Comparison of ENCODE assay signal across 19 cellular contexts in the genomic region with DNA sequence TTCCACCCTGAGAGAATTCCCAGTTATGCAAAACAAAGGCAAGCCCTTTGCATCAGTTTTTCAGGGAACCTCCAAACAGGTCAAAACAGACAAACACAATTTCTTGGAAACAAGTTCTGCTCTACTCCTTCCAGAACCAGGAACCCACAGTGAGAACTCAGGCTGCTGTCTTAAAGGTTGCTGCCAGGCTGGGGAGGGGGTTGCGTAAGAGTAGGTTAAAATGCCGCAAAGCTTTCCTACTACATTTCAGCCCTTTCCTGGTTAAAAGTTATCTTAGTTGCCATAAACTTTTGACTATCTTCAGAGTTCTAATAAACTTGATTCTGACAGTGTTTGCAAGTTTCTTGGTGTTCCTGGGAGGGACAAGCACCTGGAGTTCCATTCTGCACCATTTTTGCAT. TPM values are rescaled to one million over a fixed set of nuclear protein-coding genes. Genes with fewer than 3 reads are reported as not detected.
"Had no signal": no experiment of that assay in that cellular context is flagged by ENCODE, and none has a peak within 500 bp of the region (broad histone marks: within the 10 kb centered on the region; RNA-seq: fewer than 3 reads in every experiment).

No MANE protein-coding gene starts in this region.

- DNase-seq: activated B cell treated with CpG ODN at 0.5 μM for 24 hours; activated CD4-positive, alpha-beta memory T cell treated with anti-CD3 and anti-CD28 coated beads for 36 hours; activated CD4-positive, alpha-beta T cell treated with anti-CD3 and anti-CD28 coated beads for 4 hours; activated CD8-positive, alpha-beta memory T cell treated with anti-CD3 and anti-CD28 coated beads, Interleukin-2, amount 10 ng/mL, durations not matched to agents 7 days and 5 days; activated naive CD4-positive, alpha-beta T cell treated with anti-CD3 and anti-CD28 coated beads, Interleukin-2, amount 10 ng/mL, durations not matched to agents 7 days and 5 days; cerebellar nuclear complex; effector CD4-positive, alpha-beta T cell; gastrocnemius medialis; head of caudate nucleus; occipital lobe; stimulated activated naive CD8-positive, alpha-beta T cell treated with anti-CD3 and anti-CD28 coated beads, Interleukin-15, Interleukin-2, amounts not matched to agents 100 U/mL and 50 U/mL, for 24 hours; substantia nigra; tibial artery had no signal

- H3K27ac Mint-ChIP-seq: activated B cell treated with CpG ODN at 0.5 μM for 24 hours; activated CD4-positive, alpha-beta memory T cell treated with anti-CD3 and anti-CD28 coated beads for 36 hours; activated CD8-positive, alpha-beta memory T cell treated with anti-CD3 and anti-CD28 coated beads, Interleukin-2, amount 10 ng/mL, durations not matched to agents 7 days and 5 days; activated naive CD4-positive, alpha-beta T cell treated with anti-CD3 and anti-CD28 coated beads, Interleukin-2, amount 10 ng/mL, durations not matched to agents 7 days and 5 days; memory B cell; T-helper 2 cell treated with Interferon-gamma antibody and Interleukin-4, amounts not matched to agents 5 μg/mL and 100 μg/mL, for 36 hours had no signal

- H3K4me1 Mint-ChIP-seq: activated naive CD4-positive, alpha-beta T cell treated with anti-CD3 and anti-CD28 coated beads, Interleukin-2, amount 10 ng/mL, durations not matched to agents 7 days and 5 days had no signal

- H3K4me3 Mint-ChIP-seq: activated B cell treated with CpG ODN at 0.5 μM for 24 hours; activated CD4-positive, alpha-beta memory T cell treated with anti-CD3 and anti-CD28 coated beads for 36 hours; activated CD8-positive, alpha-beta memory T cell treated with anti-CD3 and anti-CD28 coated beads, Interleukin-2, amount 10 ng/mL, durations not matched to agents 7 days and 5 days; activated naive CD4-positive, alpha-beta T cell treated with anti-CD3 and anti-CD28 coated beads, Interleukin-2, amount 10 ng/mL, durations not matched to agents 7 days and 5 days; memory B cell; T-helper 2 cell treated with Interferon-gamma antibody and Interleukin-4, amounts not matched to agents 5 μg/mL and 100 μg/mL, for 36 hours had no signal

- H3K4me3 ChIP-seq: breast epithelium, gastrocnemius medialis, tibial artery had no signal

- H3K9me3 Mint-ChIP-seq: activated B cell treated with CpG ODN at 0.5 μM for 24 hours; activated CD4-positive, alpha-beta memory T cell treated with anti-CD3 and anti-CD28 coated beads for 36 hours; activated naive CD4-positive, alpha-beta T cell treated with anti-CD3 and anti-CD28 coated beads, Interleukin-2, amount 10 ng/mL, durations not matched to agents 7 days and 5 days; memory B cell; T-helper 2 cell treated with Interferon-gamma antibody and Interleukin-4, amounts not matched to agents 5 μg/mL and 100 μg/mL, for 36 hours had no signal

- ATAC-seq: activated CD8-positive, alpha-beta memory T cell treated with anti-CD3 and anti-CD28 coated beads, Interleukin-2, amount 10 ng/mL, durations not matched to agents 7 days and 5 days; gastrocnemius medialis; stimulated activated naive CD8-positive, alpha-beta T cell treated with anti-CD3 and anti-CD28 coated beads, Interleukin-15, Interleukin-2, amounts not matched to agents 100 U/mL and 50 U/mL, for 24 hours had no signal

- H3K27me3 Mint-ChIP-seq: activated B cell treated with CpG ODN at 0.5 μM for 24 hours; activated CD4-positive, alpha-beta memory T cell treated with anti-CD3 and anti-CD28 coated beads for 36 hours; activated CD8-positive, alpha-beta memory T cell treated with anti-CD3 and anti-CD28 coated beads, Interleukin-2, amount 10 ng/mL, durations not matched to agents 7 days and 5 days; activated naive CD4-positive, alpha-beta T cell treated with anti-CD3 and anti-CD28 coated beads, Interleukin-2, amount 10 ng/mL, durations not matched to agents 7 days and 5 days; memory B cell had no signal

RNA-seq across cellular contexts. Expression of a gene that starts 50.8 kb away (rescaled TPM):
- total RNA-seq: activated B cell treated with CpG ODN at 0.5 μM for 24 hours; activated CD4-positive, alpha-beta memory T cell treated with anti-CD3 and anti-CD28 coated beads for 36 hours; activated CD8-positive, alpha-beta memory T cell treated with anti-CD3 and anti-CD28 coated beads, Interleukin-2, amount 10 ng/mL, durations not matched to agents 7 days and 5 days; astrocyte; mononuclear cell; renal cortical epithelial cell had no signal
